8 cellular contexts compared by ENCODE assay signal in genomic region chr21:40143822-40144525, GRCh38.
DNase-seq lines count a peak whose midpoint lies in the region; ATAC-seq and TF ChIP-seq lines count a peak whose summit lies in the region.

No MANE protein-coding gene starts in this region.

- H3K27me3 ChIP-seq in transverse colon: no peaks in the 10 kb centered on the region

- in situ Hi-C loops in transverse colon (cut with MboI; ENCODE audit: low pct_ligation_motif_present in 1 of 4, low pct_unique_long_range_greater_than_20kb in 1 of 4, low sequenced_read_pairs in 3 of 4): loop anchor here in 2 of 4 donors (25.0 kb wide), 2 partner anchors 243 to 918 kb away; no protein-coding TSS in a partner anchor

- no peak for TF ChIP-seq POLR2A in transverse colon (IDR thresholded peaks at IDR 0.05)

- H3K4me3 ChIP-seq in transverse colon: no peak overlapping the region

- no peak overlapping the region for H3K27ac ChIP-seq in transverse colon

- DNase-seq in NOMO-1 (lab: John Stamatoyannopoulos, UW; ENCODE audit: unreplicated experiment in 2 of 2) (peak; percentile 1 to 18), NOMO-1 treated with dmso at 0.1 percent for 144 hours (lab: John Stamatoyannopoulos, UW; ENCODE audit: unreplicated experiment) (no peak), MV-4-11 (lab: John Stamatoyannopoulos, UW) (peak; percentile 16), UCSD-AML1 (lab: John Stamatoyannopoulos, UW; ENCODE audit: unreplicated experiment) (peak; percentile 24), ecto neural progenitor cell (ENCODE audit: low spot score) (peak; percentile 74), mucosa of gallbladder (ENCODE audit: low spot score) (peak; percentile 49), transverse colon (peak; percentile 41)

- WGBS in transverse colon (ENCODE audit: low coverage in 1 of 2), 2 donors: 0 to 46% methylated on average over 1 to 20 of the region's 20 CpGs

- H3K4me1 ChIP-seq in transverse colon: no peaks in the 10 kb centered on the region

- peak; percentile 68 to 78 (median 71) for TF ChIP-seq CTCF in transverse colon (IDR thresholded peaks at IDR 0.05)

- H3K9me3 ChIP-seq in transverse colon: no peaks in the 10 kb centered on the region

- no peaks in the 10 kb centered on the region for H3K36me3 ChIP-seq in transverse colon

- ATAC-seq in GM18858 (IDR thresholded peaks at IDR 0.05; ENCODE audit: unreplicated experiment): no peak

- intact Hi-C loops in transverse colon (cut with DNase I; ENCODE audit: low total_unique reads): no loop called here

- no peak for TF ChIP-seq EP300 in transverse colon (IDR thresholded peaks at IDR 0.05; ENCODE audit: low read depth)
